In genomic region chr19:16062789-16063188, GRCh38 we compare ENCODE assay signal across 8 cellular contexts. TPM values are rescaled to one million over a fixed set of nuclear protein-coding genes. Genes with fewer than 3 reads are reported as not detected.
DNase-seq lines count a peak whose midpoint lies in the region; ATAC-seq and TF ChIP-seq lines count a peak whose summit lies in the region.

No MANE protein-coding gene starts in this region.

- H4K20me1 ChIP-seq in mammary epithelial cell (ENCODE audit: insufficient read depth, low read length), result no peaks in the 10 kb centered on the region

- intact Hi-C loops in mammary epithelial cell (cut with micrococcal nuclease), result loop anchor here (10.0 kb wide), 1 partner anchor 228 kb away; no protein-coding TSS in a partner anchor

- in situ Hi-C loops in mammary epithelial cell (cut with MboI; ENCODE audit: low sequenced_read_pairs in 2 of 2), result no loop called here

- DNase-seq in D341Med (ENCODE audit: low spot score) (peak; percentile 76), mammary epithelial cell (no peak), medulla oblongata (ENCODE audit: extremely low spot score) (peak; percentile 33), superior temporal gyrus (ENCODE audit: extremely low spot score) (peak; percentile 31)

- no peak overlapping the region for H2AFZ ChIP-seq in mammary epithelial cell (ENCODE audit: low read depth, low read length)

- WGBS in mammary epithelial cell (ENCODE audit: low coverage, missing lambda C conversion rate), result 60% methylated on average over 2 of the region's 2 CpGs

- dilution Hi-C loops in mammary epithelial cell (cut with HindIII; ENCODE audit: low sequenced_read_pairs), result no loop called here

- TF ChIP-seq CTCF in VCaP (conservative IDR thresholded peaks at IDR 0.05), result peak; percentile 92
- peak; percentile 87 to 98 for TF ChIP-seq CTCF in mammary epithelial cell (conservative IDR thresholded peaks at IDR 0.05 in 1 of 2, IDR thresholded peaks at IDR 0.05 in 1 of 2; ENCODE audit: extremely low read depth in 1 of 2, insufficient read depth in 1 of 2, low read depth in 1 of 2, low read length in 2 of 2)

- H3K4me2 ChIP-seq in mammary epithelial cell (ENCODE audit: insufficient read depth, low read depth, low read length), result no peak overlapping the region

- no peaks in the 10 kb centered on the region for H3K27me3 ChIP-seq in mammary epithelial cell (ENCODE audit: insufficient read depth, low read length)

- CTCF ChIA-PET in mammary epithelial cell (lab: Charles Lee; ENCODE audit: low non-redundant PET), result interaction anchor here (0.6 kb wide), 1 partner anchor 30 kb away, joined by 6 read pairs; no protein-coding TSS in a partner anchor

- H3K27ac ChIP-seq in VCaP (no peak overlapping the region), mammary epithelial cell (ENCODE audit: insufficient read depth, low read depth, low read length) (no peak overlapping the region)

- H3K4me1 ChIP-seq in mammary epithelial cell (ENCODE audit: insufficient read depth, low read length), result peaks cover 12% of the 10 kb centered on the region

- TF ChIP-seq RAD21 in Ishikawa (IDR thresholded peaks at IDR 0.05; ENCODE audit: low read depth), result peak; percentile 49

- H3K9me3 ChIP-seq in mammary epithelial cell (replicated peaks; ENCODE audit: insufficient read depth, low read length), result peaks cover 3% of the 10 kb centered on the region

- ATAC-seq in HG03139 (IDR thresholded peaks at IDR 0.05; ENCODE audit: unreplicated experiment), result no peak
- no peak for ATAC-seq in HG02571 (IDR thresholded peaks at IDR 0.05; ENCODE audit: unreplicated experiment)

- no TSS peak for BruUV-seq in mammary epithelial cell (replicated peaks; lab: Mats Ljungman, UMichigan)

- no peaks in the 10 kb centered on the region for H3K36me3 ChIP-seq in mammary epithelial cell (ENCODE audit: insufficient read depth, low read length)

- H3K79me2 ChIP-seq in mammary epithelial cell (ENCODE audit: insufficient read depth, low read length), result peaks cover 14% of the 10 kb centered on the region

- H3K4me3 ChIP-seq in mammary epithelial cell (replicated peaks in 1 of 3; ENCODE audit: insufficient read depth in 1 of 3, low read depth in 2 of 3, low read length in 3 of 3), result no peak overlapping the region

- H3K9ac ChIP-seq in mammary epithelial cell (ENCODE audit: insufficient read depth, low read length), result no peak overlapping the region

- TF ChIP-seq EP300 in Ishikawa (IDR thresholded peaks at IDR 0.05; ENCODE audit: borderline replicate concordance), result no peak

TF ChIP-seq in Ishikawa, 13 proteins besides CTCF, POLR2A, EP300 and RAD21:
- TF ChIP-seq CREB1 (IDR thresholded peaks at IDR 0.05; ENCODE audit: low read depth) (no peak), YY1 (IDR thresholded peaks at IDR 0.05; ENCODE audit: low read depth) (no peak), EGR1 (IDR thresholded peaks at IDR 0.05) (no peak), ZBTB7A (IDR thresholded peaks at IDR 0.05; ENCODE audit: low read depth) (no peak), NFIC (IDR thresholded peaks at IDR 0.05) (no peak), TAF1 (IDR thresholded peaks at IDR 0.05; ENCODE audit: low read depth) (no peak), TCF12 (IDR thresholded peaks at IDR 0.05; ENCODE audit: low read depth) (no peak), TEAD4 (IDR thresholded peaks at IDR 0.05) (no peak), MAX (IDR thresholded peaks at IDR 0.05) (no peak), CEBPB (IDR thresholded peaks at IDR 0.05) (no peak), REST (IDR thresholded peaks at IDR 0.05; ENCODE audit: low read depth) (no peak), FOXM1 (IDR thresholded peaks at IDR 0.05; ENCODE audit: borderline replicate concordance, low read depth) (no peak), USF1 (IDR thresholded peaks at IDR 0.05) (no peak)

RNA-seq across cellular contexts. Expression of gene TPM4, which starts 13.5 kb away (rescaled TPM):
- 100 to 1,000 TPM; 716 to 802 TPM for total RNA-seq in mammary epithelial cell
- 499 TPM for polyA plus RNA-seq in mammary epithelial cell
- 299 TPM for polyA minus RNA-seq in mammary epithelial cell

RNA-seq across cellular contexts. Expression of gene RAB8A, which starts 48.9 kb away (rescaled TPM):
- 10 to 100 TPM; 46.0 to 70.1 TPM for total RNA-seq in mammary epithelial cell
- polyA plus RNA-seq in mammary epithelial cell, result 131 TPM
- polyA minus RNA-seq in mammary epithelial cell, result 123 TPM
